20 cellular contexts compared by ENCODE assay signal in the genomic region with DNA sequence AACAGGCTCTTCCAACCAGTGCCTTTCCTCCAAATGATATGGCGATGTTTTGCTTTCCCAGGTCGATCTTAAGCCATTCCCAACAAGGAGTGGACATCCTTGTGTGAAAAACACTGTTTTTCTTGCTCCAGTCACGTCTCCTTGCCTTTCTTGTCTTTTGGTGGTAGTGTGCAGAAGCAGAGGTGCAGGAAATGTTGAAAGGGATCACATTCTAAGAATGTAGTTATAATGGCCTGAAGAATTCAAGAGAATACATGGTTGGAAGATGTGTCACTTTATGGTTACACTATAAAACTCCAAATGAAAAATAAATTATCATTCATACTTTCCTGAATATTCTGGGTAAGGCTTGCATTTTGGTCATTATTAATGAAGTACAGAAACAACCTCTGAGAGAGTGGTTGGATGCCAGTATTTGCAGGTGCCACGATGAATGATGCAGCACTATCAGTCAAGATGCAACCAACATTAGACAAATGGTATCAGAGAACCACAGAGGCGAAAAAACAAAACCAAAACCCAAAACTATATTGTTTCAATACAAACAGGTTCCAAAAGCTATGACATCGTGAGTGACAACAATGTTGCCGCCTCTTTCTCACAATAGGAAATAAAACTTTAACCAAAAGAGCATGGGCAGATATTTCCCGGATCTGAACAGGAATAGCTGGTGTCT. TPM values are rescaled to one million over a fixed set of nuclear protein-coding genes. Genes with fewer than 3 reads are reported as not detected.
DNase-seq lines count a peak whose midpoint lies in the region; ATAC-seq, FAIRE-seq and TF ChIP-seq lines count a peak whose summit lies in the region.
"Had no signal": no experiment of that assay in that cellular context is flagged by ENCODE, and none has a peak within 500 bp of the region (broad histone marks: within the 10 kb centered on the region; RNA-seq: fewer than 3 reads in every experiment).

No MANE protein-coding gene starts in this region.

- H3K18ac ChIP-seq in IMR-90 (ENCODE audit: low read depth, low read length) (peak overlapping the region; percentile 26; the same call in 1 of the 2 replicates), H1 (ENCODE audit: extremely low read depth, low read length) (no peak overlapping the region)

- H3K4me1 ChIP-seq in IMR-90 (ENCODE audit: control insufficient read depth, insufficient read depth, low read length) (peaks cover 6% of the 10 kb centered on the region), H1 (replicated peaks in 1 of 4; ENCODE audit: control insufficient read depth in 3 of 4, insufficient read depth in 4 of 4, low read length in 3 of 4) (no peaks in the 10 kb centered on the region)
- H3K4me1 ChIP-seq: BE2C, Caco-2 had no signal

- H2BK15ac ChIP-seq in IMR-90 (ENCODE audit: low read depth, low read length) = no peak overlapping the region
- H2BK15ac ChIP-seq in H1 (ENCODE audit: low read length) = no peak overlapping the region

- H3K36me3 ChIP-seq in BJ (ENCODE audit: control insufficient read depth, insufficient read depth, low read length) (peaks cover 5% of the 10 kb centered on the region; the same call in 1 of the 2 replicates), IMR-90 (ENCODE audit: control insufficient read depth, insufficient read depth, low read length) (no peaks in the 10 kb centered on the region; the same call in 1 of the 2 replicates), H1 (ENCODE audit: control insufficient read depth in 2 of 4, insufficient read depth in 4 of 4, low read length in 3 of 4) (no peaks in the 10 kb centered on the region)
- H3K36me3 ChIP-seq: BE2C had no signal

- H2AK9ac ChIP-seq in IMR-90 (replicated peaks; ENCODE audit: low read depth, low read length, poor library complexity) = no peak overlapping the region

- TF ChIP-seq CTCF in BJ (IDR thresholded peaks at IDR 0.05; ENCODE audit: insufficient read depth, low read depth, low read length) = no peak
- no peak for TF ChIP-seq CTCF in IMR-90 (conservative IDR thresholded peaks at IDR 0.05; ENCODE audit: low read depth, low read length)
- no peak for TF ChIP-seq CTCF in H1 (IDR thresholded peaks at IDR 0.05; ENCODE audit: control extremely low read depth in 1 of 3, insufficient read depth in 1 of 3, low read depth in 1 of 3, low read length in 3 of 3)
- TF ChIP-seq CTCF in D721Med (IDR thresholded peaks at IDR 0.05; ENCODE audit: insufficient read depth, missing control alignments) = no peak

- H2AFZ ChIP-seq in IMR-90 (replicated peaks; ENCODE audit: low read length, poor library complexity) = peak overlapping the region; percentile 80
- no peak overlapping the region for H2AFZ ChIP-seq in H1 (ENCODE audit: low read length)
- H2AFZ ChIP-seq: GM23338 had no signal

- H4K20me1 ChIP-seq in IMR-90 (ENCODE audit: insufficient read depth, low read length) (no peaks in the 10 kb centered on the region), H1 (replicated peaks in 1 of 2; ENCODE audit: control insufficient read depth in 1 of 2, insufficient read depth in 2 of 2, low read length in 2 of 2) (no peaks in the 10 kb centered on the region)

- H3K4ac ChIP-seq in IMR-90 (ENCODE audit: low read depth, low read length) (peak overlapping the region; percentile 54), H1 (replicated peaks; ENCODE audit: insufficient read length, low read depth, low read length) (no peak overlapping the region)

- intact Hi-C loops in IMR-90 (cut with micrococcal nuclease) = no loop called here

- no peak overlapping the region for H3K9ac ChIP-seq in IMR-90 (ENCODE audit: low read depth, low read length)
- H3K9ac ChIP-seq in H1 (replicated peaks in 1 of 4; ENCODE audit: extremely low read depth in 1 of 4, low read depth in 3 of 4, low read length in 3 of 4) = no peak overlapping the region

- BruUV-seq in IMR-90 (replicated peaks; lab: Mats Ljungman, UMichigan) = no TSS peak

- POLR2A ChIA-PET in BJ (lab: Charles Lee) = no interaction called here
- POLR2A ChIA-PET in IMR-90 (lab: Charles Lee; ENCODE audit: unreplicated experiment) = no interaction called here
- POLR2A ChIA-PET in H1 (lab: Charles Lee; ENCODE audit: partially characterized antibody) = no interaction called here

- H3K27ac ChIP-seq in IMR-90 (ENCODE audit: insufficient read depth, low read length) (no peak overlapping the region), H1 (ENCODE audit: low read depth, low read length) (no peak overlapping the region)
- H3K27ac ChIP-seq: C4-2B had no signal

- H3K4me3 ChIP-seq in BJ (ENCODE audit: low read depth, low read length) (no peak overlapping the region), IMR-90 (ENCODE audit: insufficient read depth, low read depth, low read length) (no peak overlapping the region), H1 (ENCODE audit: extremely low read depth in 1 of 4, insufficient read depth in 2 of 4, low read depth in 3 of 4, low read length in 4 of 4) (no peak overlapping the region)
- H3K4me3 ChIP-seq: GM23338 had no signal

- DNase-seq in BJ (ENCODE audit: low read depth) (peak; percentile 36), ELR (ENCODE audit: low read depth) (peak; percentile 37), IMR-90 (no peak), H1 (ENCODE audit: low read depth in 1 of 2, low spot score in 2 of 2) (no peak), D721Med (ENCODE audit: insufficient read length, low spot score) (no peak), NCI-H2227 (lab: John Stamatoyannopoulos, UW; ENCODE audit: unreplicated experiment) (no peak)
- no peak for DNase-seq in activated naive CD8-positive, alpha-beta T cell treated with anti-CD3 and anti-CD28 coated beads for 36 hours
- DNase-seq: ACHN; BE2C; Caco-2; CD4-positive, alpha-beta T cell; DMS153; DMS79; H7 had no signal

- TF ChIP-seq EP300 in H1 (IDR thresholded peaks at IDR 0.05; ENCODE audit: borderline replicate concordance in 1 of 2, low read depth in 2 of 2, low read length in 2 of 2) = no peak

- WGBS in IMR-90 (ENCODE audit: extremely low coverage in 2 of 2, insufficient read length in 1 of 2), 2 experiments = no CpG with 5 or more reads among the region's 8 CpGs
- 89% methylated on average over 8 of the region's 8 CpGs; no CpG with 5 or more reads in 1 of the 2 experiments for WGBS in H1 (ENCODE audit: extremely low coverage in 1 of 2, insufficient coverage in 1 of 2, insufficient read length in 1 of 2, insufficient replicate concordance in 2 of 2, low coverage in 1 of 2, low lambda C conversion rate in 2 of 2, missing lambda C conversion rate in 1 of 2), 2 experiments

- H3K23ac ChIP-seq in IMR-90 (ENCODE audit: low read depth, low read length) (no peak overlapping the region; the same call in 1 of the 2 replicates), H1 (ENCODE audit: insufficient read length) (no peak overlapping the region)

- no peaks in the 10 kb centered on the region for H3K23me2 ChIP-seq in H1 (ENCODE audit: low read depth, low read length)

- TF ChIP-seq POLR2A in IMR-90 (IDR thresholded peaks at IDR 0.05; ENCODE audit: low read depth, low read length) (no peak), H1 (IDR thresholded peaks at IDR 0.05; ENCODE audit: control extremely low read depth in 1 of 2, low read depth in 2 of 2, low read length in 2 of 2) (no peak)

- FAIRE-seq in H1 (lab: Jason Lieb, UNC) (no peak), D721Med (lab: Jason Lieb, UNC) (no peak)
- FAIRE-seq: G401.6, GM12891 had no signal

- no peak overlapping the region for H3K27ac Mint-ChIP-seq in activated naive CD8-positive, alpha-beta T cell treated with anti-CD3 and anti-CD28 coated beads for 36 hours
- H3K27ac Mint-ChIP-seq: CD4-positive, alpha-beta T cell; GM23338 had no signal

- H2BK12ac ChIP-seq in H1 (ENCODE audit: low read depth, low read length) = no peak overlapping the region

- no peak for TF ChIP-seq RAD21 in IMR-90 (IDR thresholded peaks at IDR 0.05; ENCODE audit: low read length)
- no peak for TF ChIP-seq RAD21 in H1 (IDR thresholded peaks at IDR 0.05 in 1 of 2, conservative IDR thresholded peaks at IDR 0.05 in 1 of 2; ENCODE audit: low read depth in 2 of 2, low read length in 2 of 2)

- peak overlapping the region; percentile 71 for H2BK5ac ChIP-seq in IMR-90 (ENCODE audit: low read depth, low read length, poor library complexity, severe bottlenecking)
- H2BK5ac ChIP-seq in H1 (ENCODE audit: low read depth, low read length) = no peak overlapping the region

- CTCF ChIA-PET in BJ (lab: Yijun Ruan, JAX) = no interaction called here
- CTCF ChIA-PET in IMR-90 (lab: Yijun Ruan, JAX) = no interaction called here
- CTCF ChIA-PET in H1 (lab: Charles Lee; ENCODE audit: partially characterized antibody) = no interaction called here

- ATAC-seq in IMR-90 (ENCODE audit: low read depth) (no peak; the same call in 1 of the 2 replicates), GM18870 (IDR thresholded peaks at IDR 0.05; ENCODE audit: unreplicated experiment) (no peak)
- ATAC-seq: GM23338, HCT116 had no signal

- H2AK5ac ChIP-seq in IMR-90 (ENCODE audit: low read depth, low read length) (no peak overlapping the region), H1 (ENCODE audit: low read depth, low read length) (0 out of 2 replicates have a peak overlapping the region, but pooled peaks have one; percentile 26)

- H4K91ac ChIP-seq in IMR-90 (ENCODE audit: insufficient read depth, low read depth, low read length) (no peak overlapping the region), H1 (replicated peaks; ENCODE audit: insufficient read length, low read length) (no peak overlapping the region)

- peaks cover 1% of the 10 kb centered on the region for H3K9me3 Mint-ChIP-seq in activated naive CD8-positive, alpha-beta T cell treated with anti-CD3 and anti-CD28 coated beads for 36 hours
- H3K9me3 Mint-ChIP-seq: GM23338 had no signal

- H3K79me1 ChIP-seq in IMR-90 (ENCODE audit: low read depth in 1 of 2, low read length in 2 of 2) (no peaks in the 10 kb centered on the region; a peak in 1 of 4 replicates), H1 (ENCODE audit: low read depth, low read length) (no peaks in the 10 kb centered on the region)

- dilution Hi-C loops in IMR-90 (cut with HindIII; ENCODE audit: low sequenced_read_pairs, unreplicated experiment) = no loop called here

- H3K9me3 ChIP-seq in IMR-90 (ENCODE audit: control insufficient read depth, insufficient read depth, low read length) = no peaks in the 10 kb centered on the region
- no peaks in the 10 kb centered on the region for H3K9me3 ChIP-seq in H1 (ENCODE audit: insufficient read depth in 2 of 2, low read depth in 1 of 2, low read length in 1 of 2)
- H3K9me3 ChIP-seq: BE2C, Caco-2 had no signal

- peak overlapping the region; percentile 80; the same call in 1 of the 2 replicates for H3K14ac ChIP-seq in IMR-90 (replicated peaks; ENCODE audit: low read depth, low read length)
- no peak overlapping the region for H3K14ac ChIP-seq in H1 (ENCODE audit: insufficient read length)

- H3K9me1 ChIP-seq in IMR-90 (ENCODE audit: insufficient read depth, low read length) = peaks cover 5% of the 10 kb centered on the region; the same call in 1 of the 2 replicates

- H4K5ac ChIP-seq in IMR-90 (ENCODE audit: low read depth, low read length) = no peak overlapping the region; the same call in 1 of the 2 replicates
- H4K5ac ChIP-seq in H1 (ENCODE audit: insufficient read length, low read depth, low read length) = no peak overlapping the region

- peak overlapping the region; percentile 6 to 57; a peak in 2 of 4 replicates for H4K8ac ChIP-seq in IMR-90 (ENCODE audit: low read depth in 2 of 2, low read length in 2 of 2)
- no peak overlapping the region for H4K8ac ChIP-seq in H1 (ENCODE audit: extremely low read depth, insufficient read depth, low read length)

- H3K36me3 Mint-ChIP-seq in activated naive CD8-positive, alpha-beta T cell treated with anti-CD3 and anti-CD28 coated beads for 36 hours = peaks cover 19% of the 10 kb centered on the region

- no peaks in the 10 kb centered on the region for H3K4me1 Mint-ChIP-seq in activated naive CD8-positive, alpha-beta T cell treated with anti-CD3 and anti-CD28 coated beads for 36 hours
- H3K4me1 Mint-ChIP-seq: GM23338 had no signal

- no peaks in the 10 kb centered on the region for H3K79me2 ChIP-seq in H1 (ENCODE audit: control insufficient read depth in 1 of 2, insufficient read depth in 2 of 2, low read length in 2 of 2)

- H3K27me3 ChIP-seq in BJ (ENCODE audit: control insufficient read depth, insufficient read depth, low read length) (no peaks in the 10 kb centered on the region), IMR-90 (ENCODE audit: control insufficient read depth, insufficient read depth, low read length) (no peaks in the 10 kb centered on the region), H1 (replicated peaks in 1 of 4; ENCODE audit: control insufficient read depth in 3 of 4, extremely low read depth in 1 of 4, insufficient read depth in 3 of 4, low read length in 3 of 4) (no peaks in the 10 kb centered on the region)

- peak overlapping the region; percentile 35; the same call in 1 of the 2 replicates for H2BK120ac ChIP-seq in IMR-90 (ENCODE audit: low read depth, low read length)
- H2BK120ac ChIP-seq in H1 (replicated peaks; ENCODE audit: low read depth, low read length) = no peak overlapping the region

- H3K4me2 ChIP-seq in IMR-90 (ENCODE audit: low read depth, low read length) (peak overlapping the region; percentile 11; the same call in 1 of the 2 replicates), H1 (ENCODE audit: insufficient read depth in 1 of 2, low read depth in 2 of 2, low read length in 2 of 2) (no peak overlapping the region)
- H3K4me2 ChIP-seq: GM23338 had no signal

- H2BK20ac ChIP-seq in IMR-90 (ENCODE audit: low read depth, low read length) (no peak overlapping the region; the same call in 1 of the 2 replicates), H1 (ENCODE audit: low read length) (no peak overlapping the region)

- H3K56ac ChIP-seq in IMR-90 (ENCODE audit: extremely low read depth, insufficient read depth, low read length) = no peak overlapping the region
- H3K56ac ChIP-seq in H1 (replicated peaks; ENCODE audit: insufficient read length, low read depth, low read length) = no peak overlapping the region

- no peaks in the 10 kb centered on the region for H3K27me3 Mint-ChIP-seq in activated naive CD8-positive, alpha-beta T cell treated with anti-CD3 and anti-CD28 coated beads for 36 hours

- in situ Hi-C loops in IMR-90 (cut with MboI; ENCODE audit: low sequenced_read_pairs) = no loop called here

- no peak overlapping the region for H3K4me3 Mint-ChIP-seq in activated naive CD8-positive, alpha-beta T cell treated with anti-CD3 and anti-CD28 coated beads for 36 hours
- H3K4me3 Mint-ChIP-seq: CD4-positive, alpha-beta T cell; GM23338 had no signal

RNA-seq across cellular contexts. Expression of a gene that starts 27.5 kb away (rescaled TPM):
- polyA plus RNA-seq in BJ (2011; rRNA removed) = 32.2 and 54.0 TPM in 2 replicates
- 5.3 and 13.3 TPM in 2 replicates for polyA minus RNA-seq in BJ (2011; rRNA and poly(A)+ RNA removed)
- total RNA-seq in IMR-90 (2012; rRNA removed) = 9.0 and 16.7 TPM in 2 replicates
- polyA plus RNA-seq in IMR-90 (2012; rRNA removed) = 23.9 and 31.2 TPM in 2 replicates
- 30.6 and 56.2 TPM in 2 replicates for polyA plus RNA-seq in IMR-90 (2012; cell fraction: cytosol; rRNA removed)
- 8.1 and 15.7 TPM in 2 replicates for polyA plus RNA-seq in IMR-90 (2012; cell fraction: nucleus; rRNA removed; ENCODE audit: low replicate concordance)
- 44.4 and 44.7 TPM in 2 replicates for total RNA-seq in H1 (2021; fragmentation: NEBNext Ultra II Directional; extraction: Animal tissue kit (Norgen Biotek cat#: 25700))
- polyA plus RNA-seq in H1 (2011; rRNA removed) = 11.5 and 16.7 TPM in 2 replicates
- 15.8 TPM for polyA plus RNA-seq in H1 (2011; cell fraction: cytosol; rRNA removed)
- 9.2 TPM for polyA plus RNA-seq in H1 (2011; cell fraction: nucleus; rRNA removed)
- 34.1 to 50.7 TPM (median 41.9 TPM) in 4 replicates for polyA plus RNA-seq in H1 (2012, experiment 1 of 2)
- 58.5 TPM for polyA plus RNA-seq in H1 (2012, experiment 2 of 2)
- polyA plus RNA-seq in H1 (2013, experiment 1 of 2) = 17.5 TPM
- 19.9 TPM for polyA plus RNA-seq in H1 (2013, experiment 2 of 2)
- polyA minus RNA-seq in H1 (2011; rRNA and poly(A)+ RNA removed) = 4.0 and 4.9 TPM in 2 replicates
- polyA minus RNA-seq in H1 (2011; cell fraction: cytosol; rRNA and poly(A)+ RNA removed) = 12.7 TPM
- 12.6 TPM for polyA minus RNA-seq in H1 (2011; cell fraction: nucleus; rRNA and poly(A)+ RNA removed)
- total RNA-seq in activated naive CD8-positive, alpha-beta T cell treated with anti-CD3 and anti-CD28 coated beads for 36 hours = 10 to 100 TPM; 56.0 to 59.9 TPM

Comparison
In these comparisons a context has a peak if more than half of its experiments do, and no peak if none do; other contexts are left out.
1. DNase-seq: peak in BJ (single experiment) and ELR (single experiment); none in IMR-90 (single experiment), H1 (0 of 2), D721Med (single experiment), activated naive CD8-positive, alpha-beta T cell treated with anti-CD3 and anti-CD28 coated beads for 36 hours (single experiment) and NCI-H2227 (single experiment).